In the genomic region with DNA sequence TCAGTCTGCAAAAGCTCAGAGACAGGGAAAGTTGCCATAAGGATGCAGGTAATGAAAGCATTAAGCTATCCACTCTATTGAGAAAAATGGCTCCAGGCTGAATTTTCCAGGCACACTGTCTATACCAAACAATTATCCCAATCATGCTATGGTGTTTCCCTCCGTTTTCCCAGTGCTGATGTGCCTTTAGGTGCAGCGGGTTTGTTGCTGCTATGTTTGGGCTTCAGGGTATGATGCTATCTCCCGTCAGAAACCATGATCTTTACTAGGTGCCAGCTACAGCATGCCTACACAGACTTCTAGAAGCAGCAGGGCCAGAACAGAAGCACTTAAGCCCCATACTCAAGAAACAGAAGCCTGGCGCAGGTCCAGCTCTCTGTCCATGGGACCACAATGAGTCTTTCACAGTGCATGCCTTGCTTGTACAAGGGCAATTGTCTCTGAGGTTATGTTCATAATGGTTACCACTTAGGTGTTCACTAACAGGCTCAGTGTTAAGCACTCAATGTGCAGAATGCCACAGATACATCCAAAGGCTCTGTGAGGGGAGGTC, we compare ENCODE assay signal across 18 cellular contexts. TPM values are rescaled to one million over a fixed set of nuclear protein-coding genes. Genes with fewer than 3 reads are reported as not detected.
DNase-seq lines count a peak whose midpoint lies in the region; ATAC-seq and TF ChIP-seq lines count a peak whose summit lies in the region.
"Had no signal": no experiment of that assay in that cellular context is flagged by ENCODE, and none has a peak within 500 bp of the region (broad histone marks: within the 10 kb centered on the region; RNA-seq: fewer than 3 reads in every experiment).

No MANE protein-coding gene starts in this region.

- H3K9ac ChIP-seq in SK-N-SH: no peak overlapping the region

- ATAC-seq in SK-N-SH treated with all-trans-retinoic acid at 6 μM for 48 hours (no peak), HG02610 (IDR thresholded peaks at IDR 0.05; ENCODE audit: unreplicated experiment) (no peak)
- ATAC-seq: CD8-positive, alpha-beta T cell; GM12878; T-cell had no signal

- H3K9me3 Mint-ChIP-seq in type B pancreatic cell: no peaks in the 10 kb centered on the region
- H3K9me3 Mint-ChIP-seq: CD8-positive, alpha-beta T cell; T-cell had no signal

- DNase-seq in SK-N-SH (peak; percentile 41), NCI-H187 (lab: John Stamatoyannopoulos, UW) (peak; percentile 82 to 85), NCI-H345 treated with DMSO at 0.1 percent for 48 hours (lab: John Stamatoyannopoulos, UW; ENCODE audit: unreplicated experiment) (peak; percentile 43), thyroid gland (peak; percentile 66 to 89), NCI-H2196 treated with DMSO at 0.1 percent for 48 hours (lab: John Stamatoyannopoulos, UW; ENCODE audit: unreplicated experiment) (no peak), type B pancreatic cell (ENCODE audit: extremely low spot score, unreplicated experiment) (no peak)
- DNase-seq: ACHN; CD8-positive, alpha-beta T cell; H7; Karpas-422; NCI-H1105 treated with DMSO at 0.1 percent for 48 hours; NCI-H774; SJCRH30; T-cell; T1000 had no signal

- POLR2A ChIA-PET in SK-N-SH (lab: Yijun Ruan, JAX): interaction anchor here (1.5 kb wide), 1 partner anchor 87 kb away, joined by 4 read pairs; no protein-coding TSS in a partner anchor

- CTCF ChIA-PET in SK-N-SH (lab: Yijun Ruan, JAX): interaction anchor here (0.7 to 17.0 kb wide), 11 partner anchors 9 to 398 kb away, joined by 3 to 203 read pairs (median 4); a partner anchor contains a TSS

- WGBS in SK-N-SH (ENCODE audit: low lambda C conversion rate): 78% methylated on average over 4 of the region's 4 CpGs
- WGBS in thyroid gland, 2 donors: 30% methylated on average over 4 of the region's 4 CpGs

- H3K27ac Mint-ChIP-seq in type B pancreatic cell: no peak overlapping the region
- H3K27ac Mint-ChIP-seq: CD8-positive, alpha-beta T cell; T-cell had no signal

- no peak overlapping the region for H3K4me3 Mint-ChIP-seq in type B pancreatic cell
- H3K4me3 Mint-ChIP-seq: CD8-positive, alpha-beta T cell; T-cell had no signal

- no peaks in the 10 kb centered on the region for H3K9me2 ChIP-seq in SK-N-SH

- no peaks in the 10 kb centered on the region for H4K20me1 ChIP-seq in SK-N-SH (ENCODE audit: insufficient read depth)

- no peaks in the 10 kb centered on the region for H3K27me3 Mint-ChIP-seq in type B pancreatic cell
- H3K27me3 Mint-ChIP-seq: T-cell had no signal

- no peak for TF ChIP-seq RAD21 in SK-N-SH (IDR thresholded peaks at IDR 0.05; ENCODE audit: low read length)

- H2AFZ ChIP-seq in SK-N-SH (ENCODE audit: low read depth): no peak overlapping the region

- TF ChIP-seq CTCF in SK-N-SH (IDR thresholded peaks at IDR 0.05): no peak
- TF ChIP-seq CTCF in thyroid gland (IDR thresholded peaks at IDR 0.05): no peak
- no peak for TF ChIP-seq CTCF in type B pancreatic cell (conservative IDR thresholded peaks at IDR 0.05)

- H3K79me2 ChIP-seq in SK-N-SH (ENCODE audit: insufficient read depth): no peaks in the 10 kb centered on the region

- H3K9me3 ChIP-seq in SK-N-SH (no peaks in the 10 kb centered on the region), thyroid gland (no peaks in the 10 kb centered on the region)
- H3K9me3 ChIP-seq: SJCRH30 had no signal

- H3K4me1 Mint-ChIP-seq in type B pancreatic cell (ENCODE audit: unreplicated experiment): peaks cover 20% of the 10 kb centered on the region

- no peak overlapping the region for H3K4me3 ChIP-seq in SK-N-SH (ENCODE audit: low read depth in 2 of 2, low read length in 1 of 2)
- H3K4me3 ChIP-seq in thyroid gland (replicated peaks in 1 of 3): no peak overlapping the region
- H3K4me3 ChIP-seq: GM12878, SJCRH30 had no signal

- no peak for TF ChIP-seq POLR2A in thyroid gland (IDR thresholded peaks at IDR 0.05)

- H3K36me3 Mint-ChIP-seq in type B pancreatic cell: no peaks in the 10 kb centered on the region
- H3K36me3 Mint-ChIP-seq: CD8-positive, alpha-beta T cell; T-cell had no signal

- H3K4me2 ChIP-seq in SK-N-SH: no peak overlapping the region

- no peak overlapping the region for H3K27ac ChIP-seq in SK-N-SH (ENCODE audit: low read depth in 2 of 2, low read length in 1 of 2)
- H3K27ac ChIP-seq in thyroid gland: no peak overlapping the region
- H3K27ac ChIP-seq: SJCRH30 had no signal

- H3K36me3 ChIP-seq in SK-N-SH (replicated peaks in 1 of 2; ENCODE audit: control insufficient read depth in 1 of 2, insufficient read depth in 2 of 2, low read length in 1 of 2): peaks cover 0 to 22% of the 10 kb centered on the region in 2 experiments
- no peaks in the 10 kb centered on the region for H3K36me3 ChIP-seq in thyroid gland
- H3K36me3 ChIP-seq: SJCRH30 had no signal

- H3K27me3 ChIP-seq in SK-N-SH (ENCODE audit: insufficient read depth): no peaks in the 10 kb centered on the region
- H3K27me3 ChIP-seq in thyroid gland: no peaks in the 10 kb centered on the region
- H3K27me3 ChIP-seq: SJCRH30 had no signal

- intact Hi-C loops in thyroid gland (cut with DNase I): no loop called here

- peak in 1 of 2 experiments; percentile 20; a peak in 1 of 4 replicates for TF ChIP-seq EP300 in SK-N-SH (IDR thresholded peaks at IDR 0.05; ENCODE audit: borderline replicate concordance in 1 of 2, low read depth in 1 of 2, low read length in 1 of 2)

- peaks cover 2 to 14% of the 10 kb centered on the region in 2 experiments; a peak in 3 of 4 replicates for H3K4me1 ChIP-seq in SK-N-SH (ENCODE audit: control insufficient read depth in 1 of 2, insufficient read depth in 2 of 2, low read depth in 1 of 2, low read length in 1 of 2)
- no peaks in the 10 kb centered on the region for H3K4me1 ChIP-seq in thyroid gland
- H3K4me1 ChIP-seq: SJCRH30 had no signal

- H3F3A ChIP-seq in SK-N-SH (replicated peaks; ENCODE audit: insufficient read depth): peaks cover 2% of the 10 kb centered on the region

TF ChIP-seq in SK-N-SH, 30 proteins besides CTCF, POLR2A, EP300 and RAD21 (continues in another document):
- no peak for TF ChIP-seq EZH2phosphoT487 (IDR thresholded peaks at IDR 0.05; ENCODE audit: borderline replicate concordance, low read depth)
- TF ChIP-seq, protein P1, sequence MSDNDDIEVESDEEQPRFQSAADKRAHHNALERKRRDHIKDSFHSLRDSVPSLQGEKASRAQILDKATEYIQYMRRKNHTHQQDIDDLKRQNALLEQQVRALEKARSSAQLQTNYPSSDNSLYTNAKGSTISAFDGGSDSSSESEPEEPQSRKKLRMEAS (IDR thresholded peaks at IDR 0.05; ENCODE audit: low read depth): no peak
- peak; percentile 45; the same call in 1 of the 2 replicates for TF ChIP-seq FOXJ3 (CRISPR knock-in tag; IDR thresholded peaks at IDR 0.05)
- TF ChIP-seq, protein P2, sequence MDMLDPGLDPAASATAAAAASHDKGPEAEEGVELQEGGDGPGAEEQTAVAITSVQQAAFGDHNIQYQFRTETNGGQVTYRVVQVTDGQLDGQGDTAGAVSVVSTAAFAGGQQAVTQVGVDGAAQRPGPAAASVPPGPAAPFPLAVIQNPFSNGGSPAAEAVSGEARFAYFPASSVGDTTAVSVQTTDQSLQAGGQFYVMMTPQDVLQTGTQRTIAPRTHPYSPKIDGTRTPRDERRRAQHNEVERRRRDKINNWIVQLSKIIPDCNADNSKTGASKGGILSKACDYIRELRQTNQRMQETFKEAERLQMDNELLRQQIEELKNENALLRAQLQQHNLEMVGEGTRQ (IDR thresholded peaks at IDR 0.05; ENCODE audit: borderline replicate concordance, low read depth, low read length): no peak
- peak; percentile 85 for TF ChIP-seq GATA2 (CRISPR knock-in tag; IDR thresholded peaks at IDR 0.05)
- TF ChIP-seq, protein P3, sequence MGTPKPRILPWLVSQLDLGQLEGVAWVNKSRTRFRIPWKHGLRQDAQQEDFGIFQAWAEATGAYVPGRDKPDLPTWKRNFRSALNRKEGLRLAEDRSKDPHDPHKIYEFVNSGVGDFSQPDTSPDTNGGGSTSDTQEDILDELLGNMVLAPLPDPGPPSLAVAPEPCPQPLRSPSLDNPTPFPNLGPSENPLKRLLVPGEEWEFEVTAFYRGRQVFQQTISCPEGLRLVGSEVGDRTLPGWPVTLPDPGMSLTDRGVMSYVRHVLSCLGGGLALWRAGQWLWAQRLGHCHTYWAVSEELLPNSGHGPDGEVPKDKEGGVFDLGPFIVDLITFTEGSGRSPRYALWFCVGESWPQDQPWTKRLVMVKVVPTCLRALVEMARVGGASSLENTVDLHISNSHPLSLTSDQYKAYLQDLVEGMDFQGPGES (IDR thresholded peaks at IDR 0.05; ENCODE audit: low read depth, low read length): no peak

TF ChIP-seq in SK-N-SH treated with all-trans-retinoic acid at 6 μM for 48 hours, 23 proteins besides CTCF, POLR2A, EP300 and RAD21 (continues in another document):
- no peak for TF ChIP-seq ZNF565 (CRISPR knock-in tag; conservative IDR thresholded peaks at IDR 0.05; ENCODE audit: low read depth)
- TF ChIP-seq, protein P4, sequence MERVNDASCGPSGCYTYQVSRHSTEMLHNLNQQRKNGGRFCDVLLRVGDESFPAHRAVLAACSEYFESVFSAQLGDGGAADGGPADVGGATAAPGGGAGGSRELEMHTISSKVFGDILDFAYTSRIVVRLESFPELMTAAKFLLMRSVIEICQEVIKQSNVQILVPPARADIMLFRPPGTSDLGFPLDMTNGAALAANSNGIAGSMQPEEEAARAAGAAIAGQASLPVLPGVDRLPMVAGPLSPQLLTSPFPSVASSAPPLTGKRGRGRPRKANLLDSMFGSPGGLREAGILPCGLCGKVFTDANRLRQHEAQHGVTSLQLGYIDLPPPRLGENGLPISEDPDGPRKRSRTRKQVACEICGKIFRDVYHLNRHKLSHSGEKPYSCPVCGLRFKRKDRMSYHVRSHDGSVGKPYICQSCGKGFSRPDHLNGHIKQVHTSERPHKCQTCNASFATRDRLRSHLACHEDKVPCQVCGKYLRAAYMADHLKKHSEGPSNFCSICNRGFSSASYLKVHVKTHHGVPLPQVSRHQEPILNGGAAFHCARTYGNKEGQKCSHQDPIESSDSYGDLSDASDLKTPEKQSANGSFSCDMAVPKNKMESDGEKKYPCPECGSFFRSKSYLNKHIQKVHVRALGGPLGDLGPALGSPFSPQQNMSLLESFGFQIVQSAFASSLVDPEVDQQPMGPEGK (CRISPR knock-in tag; IDR thresholded peaks at IDR 0.05; ENCODE audit: borderline replicate concordance): no peak
- TF ChIP-seq TCF4 (CRISPR knock-in tag; IDR thresholded peaks at IDR 0.05; ENCODE audit: borderline replicate concordance): no peak
- no peak for TF ChIP-seq SNAI2 (CRISPR knock-in tag; IDR thresholded peaks at IDR 0.05)
- no peak for TF ChIP-seq GLIS3 (CRISPR knock-in tag; IDR thresholded peaks at IDR 0.05)
- TF ChIP-seq OSR1 (CRISPR knock-in tag; IDR thresholded peaks at IDR 0.05): no peak

RNA-seq across cellular contexts. Expression of a gene that starts 19.4 kb away (rescaled TPM):
- 14.7 and 16.6 TPM in 2 replicates for polyA plus RNA-seq in SK-N-SH (2012; rRNA removed)
- 20.5 and 21.4 TPM in 2 replicates for polyA plus RNA-seq in SK-N-SH (2012; cell fraction: cytosol; rRNA removed)
- polyA plus RNA-seq in SK-N-SH (2012; cell fraction: nucleus; rRNA removed): 5.5 and 9.3 TPM in 2 replicates
- under 1 TPM in 2 of 4 donors, not detected in 2; 0.33 to 0.40 TPM for total RNA-seq in thyroid gland
- total RNA-seq in type B pancreatic cell (ENCODE audit: low replicate concordance): 2.0 TPM in 1 of 2 replicates, not detected in the other
- total RNA-seq: CD8-positive, alpha-beta T cell; GM12878; SJCRH30 had no signal

Comparison
In these comparisons a context has a peak if more than half of its experiments do, and no peak if none do; other contexts are left out.
1. DNase-seq: peak in SK-N-SH (single experiment), NCI-H187 (2 of 2), NCI-H345 treated with DMSO at 0.1 percent for 48 hours (single experiment) and thyroid gland (2 of 2); none in NCI-H2196 treated with DMSO at 0.1 percent for 48 hours (single experiment) and type B pancreatic cell (single experiment).